Comparison of ENCODE assay signal across 11 cellular contexts in genomic region chr10:71333154-71333887, GRCh38. TPM values are rescaled to one million over a fixed set of nuclear protein-coding genes. Genes with fewer than 3 reads are reported as not detected.
A peak's percentile ranks its signal among the peaks of the same experiment; 100 is the strongest.
DNase-seq lines count a peak whose midpoint lies in the region; ATAC-seq and TF ChIP-seq lines count a peak whose summit lies in the region.
"Had no signal": no experiment of that assay in that cellular context is flagged by ENCODE, and none has a peak within 500 bp of the region (broad histone marks: within the 10 kb centered on the region; RNA-seq: fewer than 3 reads in every experiment).

No MANE protein-coding gene starts in this region.

- H3K4me1 ChIP-seq in left ventricle myocardium inferior: no peaks in the 10 kb centered on the region

- H3K27ac ChIP-seq in left ventricle myocardium inferior (replicated peaks): no peak overlapping the region

- no peak overlapping the region for H3K4me3 ChIP-seq in left ventricle myocardium inferior
- H3K4me3 ChIP-seq: ovary had no signal

- ATAC-seq in Right ventricle myocardium inferior: peak; percentile 26
- ATAC-seq: activated CD8-positive, alpha-beta T cell treated with anti-CD3 and anti-CD28 coated beads for 36 hours had no signal

- TF ChIP-seq CTCF in left ventricle myocardium inferior (IDR thresholded peaks at IDR 0.05; ENCODE audit: borderline replicate concordance): no peak

- no peaks in the 10 kb centered on the region for H3K9me3 ChIP-seq in left ventricle myocardium inferior (replicated peaks)
- H3K9me3 ChIP-seq: ovary had no signal

- peaks cover 11% of the 10 kb centered on the region for H3K36me3 ChIP-seq in left ventricle myocardium inferior
- H3K36me3 ChIP-seq: ovary had no signal

- intact Hi-C loops in Right ventricle myocardium inferior (cut with DNase I): no loop called here
- intact Hi-C loops in left ventricle myocardium inferior (cut with micrococcal nuclease): no loop called here

- DNase-seq in Right ventricle myocardium inferior (ENCODE audit: missing footprints) (no peak), left ventricle myocardium inferior (no peak), NCI-H69 (lab: John Stamatoyannopoulos, UW) (peak; percentile 11), globus pallidus (ENCODE audit: low spot score) (peak; percentile 39), HCEC 1CT (no peak), NCI-H2081 treated with DMSO at 0.1 percent for 48 hours (lab: John Stamatoyannopoulos, UW) (no peak), cerebellar nuclear complex (lab: John Stamatoyannopoulos, UW) (no peak), NCI-H2196 (lab: John Stamatoyannopoulos, UW; ENCODE audit: unreplicated experiment) (no peak)
- DNase-seq: activated CD8-positive, alpha-beta T cell treated with anti-CD3 and anti-CD28 coated beads for 36 hours; RPMI8226 had no signal

- no peaks in the 10 kb centered on the region for H3K27me3 ChIP-seq in left ventricle myocardium inferior (ENCODE audit: low read depth)
- H3K27me3 ChIP-seq: ovary had no signal

RNA-seq across cellular contexts. Expression of gene SLC29A3, which starts 14.3 kb away (rescaled TPM):
- total RNA-seq in Right ventricle myocardium inferior (1.8 TPM), left ventricle myocardium inferior (1.7 TPM)

Comparison
In these comparisons a context has a peak if more than half of its experiments do, and no peak if none do; other contexts are left out.
1. DNase-seq: peak in NCI-H69 (single experiment) and globus pallidus (single experiment); none in Right ventricle myocardium inferior (single experiment), left ventricle myocardium inferior (single experiment), HCEC 1CT (single experiment), NCI-H2081 treated with DMSO at 0.1 percent for 48 hours (single experiment), cerebellar nuclear complex (0 of 2) and NCI-H2196 (single experiment).